In genomic region chr1:147504801-147505303, GRCh38 we compare ENCODE assay signal across 9 cellular contexts. TPM values are rescaled to one million over a fixed set of nuclear protein-coding genes. Genes with fewer than 3 reads are reported as not detected.
DNase-seq lines count a peak whose midpoint lies in the region; ATAC-seq and TF ChIP-seq lines count a peak whose summit lies in the region.
"Had no signal": no experiment of that assay in that cellular context is flagged by ENCODE, and none has a peak within 500 bp of the region (broad histone marks: within the 10 kb centered on the region; RNA-seq: fewer than 3 reads in every experiment).

No MANE protein-coding gene starts in this region.

- H3K27me3 ChIP-seq in H7 (ENCODE audit: control insufficient read depth, insufficient read depth, low read length) (no peaks in the 10 kb centered on the region), prostate gland (replicated peaks; ENCODE audit: insufficient read depth) (no peaks in the 10 kb centered on the region)

- H3K27ac ChIP-seq in prostate gland = peak overlapping the region in 1 of 2 donors; percentile 20

- 20% methylated on average over 10 of the region's 10 CpGs for whole genome bisulfite sequencing in prostate gland

- TF ChIP-seq POLR2A in prostate gland (IDR thresholded peaks at IDR 0.05) = no peak

- TF ChIP-seq CTCF in prostate gland (IDR thresholded peaks at IDR 0.05) = no peak

- no peaks in the 10 kb centered on the region for H3K36me3 ChIP-seq in H7 (replicated peaks; ENCODE audit: control insufficient read depth, insufficient read depth, low read length)
- H3K36me3 ChIP-seq in prostate gland = no peaks in the 10 kb centered on the region

- no peak for ATAC-seq in HG03039 (IDR thresholded peaks at IDR 0.05; ENCODE audit: unreplicated experiment)
- no peak for ATAC-seq in HG02763 (IDR thresholded peaks at IDR 0.05; ENCODE audit: unreplicated experiment)

- peak; percentile 80 for DNase-seq in H7
- peak; percentile 48 for DNase-seq in NCI-H748 treated with DMSO at 0.1 percent for 48 hours (lab: John Stamatoyannopoulos, UW)
- peak; percentile 24 for DNase-seq in glomerular visceral epithelial cell (ENCODE audit: extremely low spot score)
- peak; percentile 6 for DNase-seq in prostate gland (ENCODE audit: low spot score)
- no peak for DNase-seq in stimulated activated CD4-positive, alpha-beta T cell treated with anti-CD3 and anti-CD28 coated beads, Interleukin-2, amount 100 ng/mL, for 24 hours
- DNase-seq in superior temporal gyrus (ENCODE audit: extremely low spot score) = no peak
- DNase-seq: activated naive CD8-positive, alpha-beta T cell treated with anti-CD3 and anti-CD28 coated beads, Interleukin-2, amount 10 ng/mL, durations not matched to agents 7 days and 5 days had no signal

- H3K4me3 ChIP-seq in H7 (ENCODE audit: insufficient read depth, low read depth, low read length) (peak overlapping the region; percentile 22; the same call in 1 of the 2 replicates), prostate gland (no peak overlapping the region)

- no peaks in the 10 kb centered on the region for H3K9me3 ChIP-seq in prostate gland

- no peaks in the 10 kb centered on the region for H3K4me1 ChIP-seq in prostate gland (replicated peaks)

- intact Hi-C loops in prostate gland (cut with DNase I) = no loop called here

RNA-seq across cellular contexts. Expression of gene BCL9, which starts 36.4 kb away (rescaled TPM):
- 34.8 and 35.3 TPM in 2 replicates for total RNA-seq in H7 (2014; rRNA removed; shearing (Covaris generic))
- 10 to 100 TPM; 28.2 to 32.0 TPM for total RNA-seq in prostate gland

Comparison
In these comparisons a context has a peak if more than half of its experiments do, and no peak if none do; other contexts are left out.
1. DNase-seq: peak in H7 (single experiment), NCI-H748 treated with DMSO at 0.1 percent for 48 hours (single experiment), glomerular visceral epithelial cell (single experiment) and prostate gland (single experiment); none in stimulated activated CD4-positive, alpha-beta T cell treated with anti-CD3 and anti-CD28 coated beads, Interleukin-2, amount 100 ng/mL, for 24 hours (0 of 2) and superior temporal gyrus (single experiment).